9 cellular contexts compared by ENCODE assay signal in genomic region chr6:144248470-144249301, GRCh38. TPM values are rescaled to one million over a fixed set of nuclear protein-coding genes. Genes with fewer than 3 reads are reported as not detected.
DNase-seq lines count a peak whose midpoint lies in the region; ATAC-seq and TF ChIP-seq lines count a peak whose summit lies in the region.
"Had no signal": no experiment of that assay in that cellular context is flagged by ENCODE, and none has a peak within 500 bp of the region (broad histone marks: within the 10 kb centered on the region; RNA-seq: fewer than 3 reads in every experiment).

No MANE protein-coding gene starts in this region.

- peak overlapping the region; percentile 93 for H3K27ac ChIP-seq in GM23248
- H3K27ac ChIP-seq in left lung, result peak overlapping the region in 1 of 2 donors; percentile 61
- no peak overlapping the region for H3K27ac ChIP-seq in Karpas-422 (ENCODE audit: low read length)
- H3K27ac ChIP-seq: foreskin keratinocyte had no signal

- DNase-seq in AG08395 (ENCODE audit: low spot score) (peak; percentile 58), GM23248 (peak; percentile 92), left lung (no peak), endothelial cell (ENCODE audit: low spot score) (no peak), SHP77 treated with DMSO at 0.1 percent for 48 hours (lab: John Stamatoyannopoulos, UW) (no peak), Karpas-422 (no peak)
- DNase-seq in activated T-helper 1 cell treated with anti-CD3 and anti-CD28 coated beads, Interleukin-12 subunit alpha, Interleukin-12 subunit beta, Interleukin-2, Interleukin-4 antibody, amounts not matched to agents 30 ng/mL and 10 ng/mL and 1 ng/mL, durations not matched to agents 14 hours and 24 hours and 36 hours (ENCODE audit: low spot score), result no peak

- peaks cover 25% of the 10 kb centered on the region for H3F3A ChIP-seq in GM23248 (ENCODE audit: insufficient read depth)

- H3K36me3 Mint-ChIP-seq in activated T-helper 1 cell treated with anti-CD3 and anti-CD28 coated beads, Interleukin-12 subunit alpha, Interleukin-12 subunit beta, Interleukin-2, Interleukin-4 antibody, amounts not matched to agents 30 ng/mL and 10 ng/mL and 1 ng/mL, durations not matched to agents 14 hours and 24 hours and 36 hours (ENCODE audit: low read depth), result no peaks in the 10 kb centered on the region
- H3K36me3 Mint-ChIP-seq in endothelial cell (ENCODE audit: low read depth, unreplicated experiment), result no peaks in the 10 kb centered on the region

- H3K79me2 ChIP-seq in GM23248 (ENCODE audit: insufficient read depth) (no peaks in the 10 kb centered on the region), Karpas-422 (ENCODE audit: low read length) (no peaks in the 10 kb centered on the region)

- H3K4me1 ChIP-seq in GM23248 (ENCODE audit: insufficient read depth), result peaks cover 37% of the 10 kb centered on the region
- no peaks in the 10 kb centered on the region for H3K4me1 ChIP-seq in left lung
- no peaks in the 10 kb centered on the region for H3K4me1 ChIP-seq in Karpas-422 (ENCODE audit: low read length)
- H3K4me1 ChIP-seq: foreskin keratinocyte had no signal

- H3K4me3 Mint-ChIP-seq in activated T-helper 1 cell treated with anti-CD3 and anti-CD28 coated beads, Interleukin-12 subunit alpha, Interleukin-12 subunit beta, Interleukin-2, Interleukin-4 antibody, amounts not matched to agents 30 ng/mL and 10 ng/mL and 1 ng/mL, durations not matched to agents 14 hours and 24 hours and 36 hours, result no peak overlapping the region
- no peak overlapping the region for H3K4me3 Mint-ChIP-seq in endothelial cell (ENCODE audit: unreplicated experiment)

- H2AFZ ChIP-seq in GM23248 (peak overlapping the region; percentile 38), Karpas-422 (ENCODE audit: low read length) (no peak overlapping the region)

- H3K9me2 ChIP-seq in GM23248 (ENCODE audit: insufficient read depth) (no peaks in the 10 kb centered on the region), Karpas-422 (replicated peaks; ENCODE audit: insufficient read depth, low read length) (no peaks in the 10 kb centered on the region)

- no peak for TF ChIP-seq CTCF in left lung (IDR thresholded peaks at IDR 0.05)
- no peak for TF ChIP-seq CTCF in endothelial cell (IDR thresholded peaks at IDR 0.05; ENCODE audit: unreplicated experiment)

- ATAC-seq in left lung (peak; percentile 53), GM21423 (IDR thresholded peaks at IDR 0.05; ENCODE audit: unreplicated experiment) (no peak)
- ATAC-seq: foreskin keratinocyte had no signal

- peak overlapping the region; percentile 44 for H3K4me3 ChIP-seq in GM23248
- H3K4me3 ChIP-seq in left lung, result no peak overlapping the region
- no peak overlapping the region for H3K4me3 ChIP-seq in Karpas-422 (ENCODE audit: low read length)

- in situ Hi-C loops in GM23248 (cut with MboI), result no loop called here

- H3K4me2 ChIP-seq in GM23248 (ENCODE audit: unreplicated experiment), result peak overlapping the region; percentile 63
- H3K4me2 ChIP-seq in Karpas-422 (ENCODE audit: low read depth, low read length, poor library complexity, severe bottlenecking), result no peak overlapping the region

- intact Hi-C loops in activated T-helper 1 cell treated with anti-CD3 and anti-CD28 coated beads, Interleukin-12 subunit alpha, Interleukin-12 subunit beta, Interleukin-2, Interleukin-4 antibody, amounts not matched to agents 30 ng/mL and 10 ng/mL and 1 ng/mL, durations not matched to agents 14 hours and 24 hours and 36 hours (cut with micrococcal nuclease), result loop anchor here (1.0 to 2.0 kb wide), 7 partner anchors 32 to 349 kb away; partner anchors contain the start of gene UTRN
- intact Hi-C loops in left lung (cut with DNase I), result no loop called here

- peaks cover 26% of the 10 kb centered on the region for H3K4me1 Mint-ChIP-seq in activated T-helper 1 cell treated with anti-CD3 and anti-CD28 coated beads, Interleukin-12 subunit alpha, Interleukin-12 subunit beta, Interleukin-2, Interleukin-4 antibody, amounts not matched to agents 30 ng/mL and 10 ng/mL and 1 ng/mL, durations not matched to agents 14 hours and 24 hours and 36 hours (ENCODE audit: low read depth)
- H3K4me1 Mint-ChIP-seq in endothelial cell (ENCODE audit: unreplicated experiment), result peaks cover 2% of the 10 kb centered on the region

- 5 to 8% methylated on average over 3 of the region's 3 CpGs for WGBS in GM23248 (ENCODE audit: low coverage in 1 of 2, low lambda C conversion rate in 2 of 2, missing lambda C conversion rate in 2 of 2), 2 experiments

- no peaks in the 10 kb centered on the region for H3K36me3 ChIP-seq in GM23248 (ENCODE audit: low read depth)
- H3K36me3 ChIP-seq in left lung, result no peaks in the 10 kb centered on the region
- H3K36me3 ChIP-seq in Karpas-422 (ENCODE audit: insufficient read depth, low read length), result no peaks in the 10 kb centered on the region

- H3K27me3 ChIP-seq in GM23248 (replicated peaks; ENCODE audit: insufficient read depth), result no peaks in the 10 kb centered on the region
- no peaks in the 10 kb centered on the region for H3K27me3 ChIP-seq in left lung
- no peaks in the 10 kb centered on the region for H3K27me3 ChIP-seq in Karpas-422 (ENCODE audit: low read length)
- H3K27me3 ChIP-seq: foreskin keratinocyte had no signal

- H3K9me3 Mint-ChIP-seq in activated T-helper 1 cell treated with anti-CD3 and anti-CD28 coated beads, Interleukin-12 subunit alpha, Interleukin-12 subunit beta, Interleukin-2, Interleukin-4 antibody, amounts not matched to agents 30 ng/mL and 10 ng/mL and 1 ng/mL, durations not matched to agents 14 hours and 24 hours and 36 hours, result peaks cover 9% of the 10 kb centered on the region
- H3K9me3 Mint-ChIP-seq in endothelial cell (ENCODE audit: unreplicated experiment), result no peaks in the 10 kb centered on the region

- no peaks in the 10 kb centered on the region for H4K20me1 ChIP-seq in GM23248 (ENCODE audit: insufficient read depth)
- H4K20me1 ChIP-seq in Karpas-422 (ENCODE audit: insufficient read depth, low read depth, low read length), result no peaks in the 10 kb centered on the region

- H3K9me3 ChIP-seq in GM23248 (ENCODE audit: low read depth), result no peaks in the 10 kb centered on the region
- H3K9me3 ChIP-seq in left lung, result peaks cover 0 to 11% of the 10 kb centered on the region in 2 donors
- H3K9me3 ChIP-seq in Karpas-422 (ENCODE audit: low read length), result no peaks in the 10 kb centered on the region

- H3K27me3 Mint-ChIP-seq in activated T-helper 1 cell treated with anti-CD3 and anti-CD28 coated beads, Interleukin-12 subunit alpha, Interleukin-12 subunit beta, Interleukin-2, Interleukin-4 antibody, amounts not matched to agents 30 ng/mL and 10 ng/mL and 1 ng/mL, durations not matched to agents 14 hours and 24 hours and 36 hours (ENCODE audit: insufficient read depth), result peaks cover 7% of the 10 kb centered on the region
- H3K27me3 Mint-ChIP-seq in endothelial cell (ENCODE audit: unreplicated experiment), result no peaks in the 10 kb centered on the region

- H3K27ac Mint-ChIP-seq in activated T-helper 1 cell treated with anti-CD3 and anti-CD28 coated beads, Interleukin-12 subunit alpha, Interleukin-12 subunit beta, Interleukin-2, Interleukin-4 antibody, amounts not matched to agents 30 ng/mL and 10 ng/mL and 1 ng/mL, durations not matched to agents 14 hours and 24 hours and 36 hours, result peak overlapping the region; percentile 57
- H3K27ac Mint-ChIP-seq in endothelial cell (ENCODE audit: unreplicated experiment), result no peak overlapping the region

- H3K9ac ChIP-seq in GM23248 (peak overlapping the region; percentile 78), Karpas-422 (ENCODE audit: low read length) (no peak overlapping the region)

RNA-seq across cellular contexts. Expression of gene UTRN, which starts 36.4 kb away (rescaled TPM):
- total RNA-seq in GM23248 (2014; rRNA removed; shearing (Covaris generic)), result 103 TPM in 2 replicates
- 46.6 and 49.4 TPM in 2 replicates for polyA plus RNA-seq in GM23248 (2016; fragmentation: Nextera tagmentation; extraction: Ambion mirVana)
- 48.3 and 50.6 TPM in 2 replicates for total RNA-seq in activated T-helper 1 cell treated with anti-CD3 and anti-CD28 coated beads, Interleukin-12 subunit alpha, Interleukin-12 subunit beta, Interleukin-2, Interleukin-4 antibody, amounts not matched to agents 30 ng/mL and 10 ng/mL and 1 ng/mL, durations not matched to agents 14 hours and 24 hours and 36 hours
- total RNA-seq in left lung, result 100 to 1,000 TPM; 238 to 253 TPM
- 164 TPM for total RNA-seq in endothelial cell (ENCODE audit: unreplicated experiment)
- total RNA-seq in Karpas-422 (2014; rRNA removed; shearing (Covaris generic); ENCODE audit: low replicate concordance), result 9.2 and 10.7 TPM in 2 replicates

Comparison
In these comparisons a context has a peak if more than half of its experiments do, and no peak if none do; other contexts are left out.
1. DNase-seq: peak in AG08395 (single experiment) and GM23248 (single experiment); none in activated T-helper 1 cell treated with anti-CD3 and anti-CD28 coated beads, Interleukin-12 subunit alpha, Interleukin-12 subunit beta, Interleukin-2, Interleukin-4 antibody, amounts not matched to agents 30 ng/mL and 10 ng/mL and 1 ng/mL, durations not matched to agents 14 hours and 24 hours and 36 hours (single experiment), left lung (0 of 2), endothelial cell (single experiment), SHP77 treated with DMSO at 0.1 percent for 48 hours (single experiment) and Karpas-422 (single experiment).